ENCODE assay signal across 15 cellular contexts in genomic region chr12:1731019-1731687, GRCh38. TPM values are rescaled to one million over a fixed set of nuclear protein-coding genes. Genes with fewer than 3 reads are reported as not detected.
DNase-seq lines count a peak whose midpoint lies in the region; ATAC-seq and TF ChIP-seq lines count a peak whose summit lies in the region.
"Had no signal": no experiment of that assay in that cellular context is flagged by ENCODE, and none has a peak within 500 bp of the region (broad histone marks: within the 10 kb centered on the region; RNA-seq: fewer than 3 reads in every experiment).

No MANE protein-coding gene starts in this region.

- no peak overlapping the region for H3K14ac ChIP-seq in neuronal stem cell (ENCODE audit: low read length)

- H3K36me3 ChIP-seq in neuronal stem cell (replicated peaks in 1 of 2; ENCODE audit: control insufficient read depth in 2 of 2, insufficient read depth in 2 of 2, low read length in 2 of 2) (peaks cover 0 to 12% of the 10 kb centered on the region in 2 donors), psoas muscle (ENCODE audit: insufficient read depth in 1 of 2, low read depth in 1 of 2) (peaks cover 0 to 3% of the 10 kb centered on the region in 2 donors)
- H3K36me3 ChIP-seq: HAP-1 had no signal

- no peak overlapping the region for H3K23ac ChIP-seq in neuronal stem cell (ENCODE audit: low read depth, low read length, poor library complexity)

- intact Hi-C loops in psoas muscle (cut with DNase I): no loop called here

- H3K79me1 ChIP-seq in neuronal stem cell (ENCODE audit: low read depth, low read length): no peaks in the 10 kb centered on the region

- H3K4me3 ChIP-seq in neuronal stem cell (ENCODE audit: low read length in 2 of 2) (no peak overlapping the region), psoas muscle (no peak overlapping the region)
- H3K4me3 ChIP-seq: HAP-1 had no signal

- no peak for TF ChIP-seq CTCF in psoas muscle (IDR thresholded peaks at IDR 0.05)

- H3K4me1 ChIP-seq in neuronal stem cell (ENCODE audit: control insufficient read depth in 2 of 2, insufficient read depth in 1 of 2, low read depth in 1 of 2, low read length in 2 of 2) (no peaks in the 10 kb centered on the region), psoas muscle (peaks cover 19% of the 10 kb centered on the region)
- H3K4me1 ChIP-seq: HAP-1 had no signal

- H3K27me3 ChIP-seq in neuronal stem cell (ENCODE audit: control insufficient read depth in 3 of 3, insufficient read depth in 3 of 3, low read depth in 1 of 3, low read length in 3 of 3): no peaks in the 10 kb centered on the region
- H3K27me3 ChIP-seq in psoas muscle (ENCODE audit: insufficient read depth in 3 of 3, low read length in 2 of 3): no peaks in the 10 kb centered on the region

- H4K91ac ChIP-seq in neuronal stem cell (ENCODE audit: low read depth, low read length, poor library complexity): no peak overlapping the region

- DNase-seq in NCI-H748 (lab: John Stamatoyannopoulos, UW; ENCODE audit: unreplicated experiment) (peak; percentile 1), NCI-H748 treated with DMSO at 0.1 percent for 48 hours (lab: John Stamatoyannopoulos, UW) (no peak), left kidney (ENCODE audit: low read depth, low spot score) (peak; percentile 14), neuronal stem cell (ENCODE audit: low spot score) (no peak), superior temporal gyrus (ENCODE audit: extremely low spot score) (peak; percentile 13), psoas muscle (no peak), T-helper 9 cell (no peak)
- DNase-seq: CD8-positive, alpha-beta T cell; COR-L47; DMS153; DND-41; GF-D8 had no signal

- no peak overlapping the region for H3K18ac ChIP-seq in neuronal stem cell (ENCODE audit: low read length)

- peak overlapping the region; percentile 44 for H3K9ac ChIP-seq in neuronal stem cell (ENCODE audit: low read depth, low read length, poor library complexity)

- H2AK5ac ChIP-seq in neuronal stem cell (ENCODE audit: low read depth, low read length): no peak overlapping the region

- ATAC-seq in psoas muscle (no peak), HG02763 (IDR thresholded peaks at IDR 0.05; ENCODE audit: unreplicated experiment) (no peak)
- ATAC-seq: CD8-positive, alpha-beta T cell had no signal

- H3K27ac ChIP-seq in neuronal stem cell (replicated peaks; ENCODE audit: low read length) (no peak overlapping the region), psoas muscle (no peak overlapping the region)
- H3K27ac ChIP-seq: 22Rv1 had no signal

- no peak overlapping the region for H2BK5ac ChIP-seq in neuronal stem cell (ENCODE audit: low read length)

- H3K4me2 ChIP-seq in neuronal stem cell (ENCODE audit: insufficient read depth, low read length, poor library complexity, severe bottlenecking): no peak overlapping the region

- H2BK15ac ChIP-seq in neuronal stem cell (ENCODE audit: low read length): no peak overlapping the region

- H3K4ac ChIP-seq in neuronal stem cell (ENCODE audit: low read length): no peak overlapping the region

- H2BK120ac ChIP-seq in neuronal stem cell (ENCODE audit: low read depth, low read length): no peak overlapping the region

- H2BK12ac ChIP-seq in neuronal stem cell (ENCODE audit: low read length): no peak overlapping the region

- no CpG with 5 or more reads among the region's 11 CpGs for WGBS in neuronal stem cell (ENCODE audit: extremely low coverage in 2 of 2, insufficient read length in 2 of 2, insufficient replicate concordance in 1 of 2), 2 donors
- WGBS in psoas muscle, 3 donors: 93 to 96% (median 95%) methylated on average over 11 of the region's 11 CpGs

- no peak overlapping the region for H2AFZ ChIP-seq in neuronal stem cell (ENCODE audit: low read length)

- H3K9me3 ChIP-seq in neuronal stem cell (replicated peaks in 1 of 2; ENCODE audit: control insufficient read depth in 2 of 2, insufficient read depth in 1 of 2, low read depth in 1 of 2, low read length in 2 of 2) (no peaks in the 10 kb centered on the region), psoas muscle (no peaks in the 10 kb centered on the region)
- H3K9me3 ChIP-seq: HAP-1 had no signal

- no peak overlapping the region for H4K8ac ChIP-seq in neuronal stem cell (ENCODE audit: low read depth, low read length)

RNA-seq across cellular contexts. Expression of gene ADIPOR2, which starts 40.3 kb away (rescaled TPM):
- polyA plus RNA-seq in neuronal stem cell (2013, experiment 1 of 2): 26.7 TPM
- 26.2 TPM for polyA plus RNA-seq in neuronal stem cell (2013, experiment 2 of 2)
- total RNA-seq in psoas muscle: 10 to 100 TPM; 36.7 to 49.4 (median 43.2) TPM
- 10 to 100 TPM; 28.6 to 52.1 (median 44.2) TPM for polyA plus RNA-seq in psoas muscle

Comparison
In these comparisons a context has a peak if more than half of its experiments do, and no peak if none do; other contexts are left out.
1. DNase-seq: peak in NCI-H748 (single experiment), left kidney (single experiment) and superior temporal gyrus (single experiment); none in NCI-H748 treated with DMSO at 0.1 percent for 48 hours (single experiment), neuronal stem cell (single experiment), psoas muscle (0 of 2) and T-helper 9 cell (single experiment).